In the genomic region with DNA sequence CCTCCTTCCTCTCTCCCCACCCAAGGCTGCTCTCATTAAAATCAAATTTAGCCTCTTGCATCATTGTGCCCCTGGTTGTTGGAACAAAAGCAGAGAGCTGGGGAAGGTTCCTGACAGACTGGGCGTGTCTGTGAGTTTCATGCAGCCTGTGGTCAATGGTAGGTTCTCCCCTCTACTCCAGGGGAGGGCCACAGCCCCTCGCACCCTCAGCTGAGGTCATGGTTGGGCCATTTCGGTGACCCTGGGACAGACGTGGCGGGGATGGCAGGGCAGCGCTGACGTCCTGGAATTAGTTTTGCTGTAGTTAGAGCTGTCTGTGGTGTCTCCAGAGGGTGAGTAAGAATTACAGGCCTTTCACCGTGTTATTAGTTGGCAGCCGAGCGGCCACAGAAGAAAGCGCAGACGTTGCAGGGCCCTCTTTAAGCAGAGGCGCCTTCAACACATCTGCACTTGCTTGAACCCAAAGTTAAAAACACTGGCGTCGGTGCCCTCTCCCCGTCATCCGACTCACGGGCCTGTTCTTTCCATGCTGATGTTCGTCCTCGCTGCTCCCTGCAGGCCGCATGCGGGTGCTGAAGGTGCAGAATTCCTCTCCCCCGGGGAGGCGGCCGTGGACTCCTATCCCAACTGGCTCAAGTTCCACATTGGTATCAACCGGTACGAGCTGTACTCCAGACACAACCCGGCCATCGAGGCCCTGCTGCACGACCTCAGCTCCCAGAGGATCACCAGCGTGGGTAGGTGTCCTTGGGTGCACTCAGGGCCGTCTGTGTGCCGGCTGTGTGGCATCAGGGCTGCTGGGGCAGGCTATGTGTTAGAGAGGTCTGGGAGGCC, we compare ENCODE assay signal across 12 cellular contexts. TPM values are rescaled to one million over a fixed set of nuclear protein-coding genes. Genes with fewer than 3 reads are reported as not detected.
A peak's percentile ranks its signal among the peaks of the same experiment; 100 is the strongest.
DNase-seq lines count a peak whose midpoint lies in the region; ATAC-seq and TF ChIP-seq lines count a peak whose summit lies in the region.
"Had no signal": no experiment of that assay in that cellular context is flagged by ENCODE, and none has a peak within 500 bp of the region (broad histone marks: within the 10 kb centered on the region; RNA-seq: fewer than 3 reads in every experiment).

No MANE protein-coding gene starts in this region.

- DNase-seq in AG09309 (ENCODE audit: low read depth) (no peak), NB4 (ENCODE audit: low read depth) (peak; percentile 71), amygdala (lab: John Stamatoyannopoulos, UW) (no peak)
- no peak for DNase-seq in naive thymus-derived CD8-positive, alpha-beta T cell
- no peak for DNase-seq in stimulated activated CD4-positive, alpha-beta T cell treated with anti-CD3 and anti-CD28 coated beads, Interleukin-2, amount 100 ng/mL, for 48 hours
- DNase-seq: DMS153, KG1 had no signal

- H3K9me3 ChIP-seq in endocrine pancreas (ENCODE audit: control insufficient read depth, low read length), result no peaks in the 10 kb centered on the region
- H3K9me3 ChIP-seq: neutrophil had no signal

- TF ChIP-seq CTCF in AG09309 (IDR thresholded peaks at IDR 0.05; ENCODE audit: control insufficient read depth, insufficient read depth, low read depth, low read length, missing control alignments), result no peak
- no peak for TF ChIP-seq CTCF in NB4 (IDR thresholded peaks at IDR 0.05; ENCODE audit: low read depth, low read length)

- H3K4me3 ChIP-seq in AG09309 (ENCODE audit: control insufficient read depth, low read depth, low read length), result peak overlapping the region; percentile 81
- H3K4me3 ChIP-seq in NB4 (ENCODE audit: low read depth, low read length), result no peak overlapping the region
- H3K4me3 ChIP-seq in endocrine pancreas (ENCODE audit: control insufficient read depth, insufficient read depth, low read length), result no peak overlapping the region

- H3K9ac ChIP-seq in endocrine pancreas (ENCODE audit: control insufficient read depth, insufficient read depth, low read length), result peak overlapping the region; percentile 65

- H3K9me3 Mint-ChIP-seq in naive thymus-derived CD8-positive, alpha-beta T cell, result peaks cover 0 to 3% (median 0%) of the 10 kb centered on the region in 9 donors

- no peaks in the 10 kb centered on the region for H3K36me3 Mint-ChIP-seq in naive thymus-derived CD8-positive, alpha-beta T cell

- no peak for ATAC-seq in naive thymus-derived CD8-positive, alpha-beta T cell
- no peak for ATAC-seq in GM18873 (IDR thresholded peaks at IDR 0.05; ENCODE audit: low FRiP score, unreplicated experiment)
- no peak for ATAC-seq in GM18498 (IDR thresholded peaks at IDR 0.05; ENCODE audit: unreplicated experiment)

- H3K27me3 ChIP-seq in endocrine pancreas (ENCODE audit: control insufficient read depth, insufficient read depth, low read length), result no peaks in the 10 kb centered on the region

- H3K4me3 Mint-ChIP-seq in naive thymus-derived CD8-positive, alpha-beta T cell, result peak overlapping the region in 8 of 10 donors; percentile 15 to 51 (median 24)

- no peak overlapping the region for H3K27ac Mint-ChIP-seq in naive thymus-derived CD8-positive, alpha-beta T cell

- H3K4me1 ChIP-seq in endocrine pancreas (ENCODE audit: control insufficient read depth, insufficient read depth, low read length), result no peaks in the 10 kb centered on the region

- peaks cover 3 to 7% (median 5%) of the 10 kb centered on the region in 4 donors for H3K4me1 Mint-ChIP-seq in naive thymus-derived CD8-positive, alpha-beta T cell

- TF ChIP-seq POLR2A in NB4 (IDR thresholded peaks at IDR 0.05; ENCODE audit: extremely low read depth, insufficient read length), result no peak

- peaks cover 3 to 45% (median 16%) of the 10 kb centered on the region in 5 donors for H3K27me3 Mint-ChIP-seq in naive thymus-derived CD8-positive, alpha-beta T cell

- H3K36me3 ChIP-seq in endocrine pancreas (ENCODE audit: control insufficient read depth, insufficient read depth, low read length), result no peaks in the 10 kb centered on the region
- H3K36me3 ChIP-seq: neutrophil had no signal

- POLR2A ChIA-PET in naive thymus-derived CD8-positive, alpha-beta T cell (lab: Charles Lee), result no interaction called here

RNA-seq across cellular contexts. Expression of a gene that starts 2.8 kb away (rescaled TPM):
- total RNA-seq in naive thymus-derived CD8-positive, alpha-beta T cell, result under 1 TPM; 0.60 to 0.66 TPM
- polyA plus RNA-seq in naive thymus-derived CD8-positive, alpha-beta T cell, result not detected
- total RNA-seq: T-helper 1 cell treated with Interleukin-12 subunit alpha and Interleukin-12 subunit beta and Interleukin-4 antibody, amounts not matched to agents 30 ng/mL and 1 ng/mL, for 36 hours had no signal
